ENCODE assay signal across 1 cellular context in genomic region chr1:38004284-38005101, GRCh38.
A peak's percentile ranks its signal among the peaks of the same experiment; 100 is the strongest.
TF ChIP-seq lines count a peak whose summit lies in the region.

No MANE protein-coding gene starts in this region.

TF ChIP-seq in HepG2, 621 proteins besides CTCF, POLR2A, EP300 and RAD21 (continued from another document and continues in another):
- no peak for TF ChIP-seq HMG20B (CRISPR knock-in tag; conservative IDR thresholded peaks at IDR 0.05)
- 0 out of 2 replicates have a peak, but pooled peaks have one; percentile 42 for TF ChIP-seq ZNF430 (CRISPR knock-in tag; IDR thresholded peaks at IDR 0.05)
- TF ChIP-seq BRCA1 (CRISPR knock-in tag; IDR thresholded peaks at IDR 0.05), result no peak
- TF ChIP-seq ETS1 (CRISPR knock-in tag; IDR thresholded peaks at IDR 0.05), result no peak
- no peak for TF ChIP-seq ZNF512 (CRISPR knock-in tag; IDR thresholded peaks at IDR 0.05)
- TF ChIP-seq KDM1A (CRISPR knock-in tag; IDR thresholded peaks at IDR 0.05), result no peak
- TF ChIP-seq MXD1 (CRISPR knock-in tag; IDR thresholded peaks at IDR 0.05), result peak; percentile 32; the same call in 1 of the 2 replicates
- TF ChIP-seq PRDM15 (CRISPR knock-in tag; IDR thresholded peaks at IDR 0.05), result no peak
- TF ChIP-seq ZNF687 (CRISPR knock-in tag; IDR thresholded peaks at IDR 0.05), result peak; percentile 49
- no peak for TF ChIP-seq USF2 (IDR thresholded peaks at IDR 0.05; ENCODE audit: low read depth, low read length)
- TF ChIP-seq USF2 (CRISPR knock-in tag; IDR thresholded peaks at IDR 0.05; ENCODE audit: borderline replicate concordance), result no peak
- 0 out of 2 replicates have a peak, but pooled peaks have one; percentile 23 for TF ChIP-seq NFIB (CRISPR knock-in tag; IDR thresholded peaks at IDR 0.05; ENCODE audit: borderline replicate concordance)
- TF ChIP-seq JUND (CRISPR knock-in tag; IDR thresholded peaks at IDR 0.05), result no peak
- no peak for TF ChIP-seq ZBTB1 (CRISPR knock-in tag; IDR thresholded peaks at IDR 0.05; ENCODE audit: borderline replicate concordance)
- TF ChIP-seq ZNF260 (CRISPR knock-in tag; IDR thresholded peaks at IDR 0.05; ENCODE audit: borderline replicate concordance, low read depth), result no peak
- no peak for TF ChIP-seq RBM39 (IDR thresholded peaks at IDR 0.05; ENCODE audit: low read depth, low read length, poor library complexity, severe bottlenecking)
- TF ChIP-seq ZNF614 (CRISPR knock-in tag; IDR thresholded peaks at IDR 0.05; ENCODE audit: borderline replicate concordance), result no peak
- no peak for TF ChIP-seq ZNF451 (CRISPR knock-in tag; IDR thresholded peaks at IDR 0.05)
- no peak for TF ChIP-seq ZHX2 (IDR thresholded peaks at IDR 0.05; ENCODE audit: low read depth)
- TF ChIP-seq ZHX2 (CRISPR knock-in tag; IDR thresholded peaks at IDR 0.05; ENCODE audit: borderline replicate concordance), result no peak
